ENCODE assay signal across 8 cellular contexts in genomic region chr12:32680787-32681186, GRCh38. TPM values are rescaled to one million over a fixed set of nuclear protein-coding genes. Genes with fewer than 3 reads are reported as not detected.
DNase-seq lines count a peak whose midpoint lies in the region; ATAC-seq, FAIRE-seq and TF ChIP-seq lines count a peak whose summit lies in the region.

No MANE protein-coding gene starts in this region.

- no peak overlapping the region for H4K91ac ChIP-seq in neuronal stem cell (ENCODE audit: low read depth, low read length, poor library complexity)

- H3K4me3 ChIP-seq in HepG2 (replicated peaks in 1 of 3; ENCODE audit: insufficient read depth in 1 of 3, low read depth in 2 of 3, low read length in 3 of 3): peak overlapping the region; percentile 84 to 85 (median 84); a peak in 5 of 6 replicates
- no peak overlapping the region for H3K4me3 ChIP-seq in right lobe of liver
- H3K4me3 ChIP-seq in lower lobe of right lung: peak overlapping the region; percentile 89
- H3K4me3 ChIP-seq in vagina: no peak overlapping the region
- peak overlapping the region in 1 of 2 donors; percentile 92 for H3K4me3 ChIP-seq in neuronal stem cell (ENCODE audit: low read length in 2 of 2)

- no peaks in the 10 kb centered on the region for H4K20me1 ChIP-seq in HepG2 (ENCODE audit: insufficient read depth, low read length)

- no peak overlapping the region for H3K14ac ChIP-seq in neuronal stem cell (ENCODE audit: low read length)

- no peak for TF ChIP-seq RAD21 in HepG2 (CRISPR knock-in tag; IDR thresholded peaks at IDR 0.05)

- no peaks in the 10 kb centered on the region for H3K9me3 Mint-ChIP-seq in activated T-helper 2 cell treated with anti-CD3 and anti-CD28 coated beads, Interferon-gamma antibody, Interleukin-2, Interleukin-4, amounts not matched to agents 10 μg/mL and 5 μg/mL and 100 μg/mL, durations not matched to agents 14 hours and 24 hours and 36 hours

- peaks cover 49% of the 10 kb centered on the region for H3K4me1 ChIP-seq in HepG2 (ENCODE audit: insufficient read depth, low read length)
- peaks cover 0 to 19% (median 6%) of the 10 kb centered on the region in 4 donors for H3K4me1 ChIP-seq in right lobe of liver
- peaks cover 11% of the 10 kb centered on the region for H3K4me1 ChIP-seq in lower lobe of right lung
- H3K4me1 ChIP-seq in vagina: peaks cover 14% of the 10 kb centered on the region
- peaks cover 0 to 5% of the 10 kb centered on the region in 2 donors for H3K4me1 ChIP-seq in neuronal stem cell (ENCODE audit: control insufficient read depth in 2 of 2, insufficient read depth in 1 of 2, low read depth in 1 of 2, low read length in 2 of 2)

- no peak overlapping the region for H2BK15ac ChIP-seq in neuronal stem cell (ENCODE audit: low read length)

- peak overlapping the region; percentile 92 for H3K9ac ChIP-seq in HepG2 (ENCODE audit: insufficient read depth, low read depth, low read length)
- no peak overlapping the region for H3K9ac ChIP-seq in neuronal stem cell (ENCODE audit: low read depth, low read length, poor library complexity)

- no peaks in the 10 kb centered on the region for H3K27me3 Mint-ChIP-seq in activated T-helper 2 cell treated with anti-CD3 and anti-CD28 coated beads, Interferon-gamma antibody, Interleukin-2, Interleukin-4, amounts not matched to agents 10 μg/mL and 5 μg/mL and 100 μg/mL, durations not matched to agents 14 hours and 24 hours and 36 hours (ENCODE audit: low read depth)

- H3K9me3 ChIP-seq in HepG2 (ENCODE audit: low read length): no peaks in the 10 kb centered on the region
- no peaks in the 10 kb centered on the region for H3K9me3 ChIP-seq in right lobe of liver
- no peaks in the 10 kb centered on the region for H3K9me3 ChIP-seq in lower lobe of right lung
- H3K9me3 ChIP-seq in vagina: no peaks in the 10 kb centered on the region
- no peaks in the 10 kb centered on the region for H3K9me3 ChIP-seq in neuronal stem cell (replicated peaks in 1 of 2; ENCODE audit: control insufficient read depth in 2 of 2, insufficient read depth in 1 of 2, low read depth in 1 of 2, low read length in 2 of 2)

- peak overlapping the region; percentile 92 for H3K27ac ChIP-seq in HepG2 (ENCODE audit: extremely low read length, insufficient read depth, low read length)
- H3K27ac ChIP-seq in right lobe of liver: no peak overlapping the region
- H3K27ac ChIP-seq in lower lobe of right lung: peak overlapping the region; percentile 91
- H3K27ac ChIP-seq in vagina: peak overlapping the region; percentile 87
- H3K27ac ChIP-seq in neuronal stem cell (replicated peaks; ENCODE audit: low read length): no peak overlapping the region

- no peak for TF ChIP-seq POLR2A in HepG2 (IDR thresholded peaks at IDR 0.05; ENCODE audit: insufficient read depth in 1 of 2, low read depth in 2 of 2, low read length in 2 of 2)
- no peak for TF ChIP-seq POLR2A in right lobe of liver (IDR thresholded peaks at IDR 0.05)
- no peak for TF ChIP-seq POLR2A in vagina (IDR thresholded peaks at IDR 0.05)

- H3K18ac ChIP-seq in neuronal stem cell (ENCODE audit: low read length): no peak overlapping the region

- peaks cover 27% of the 10 kb centered on the region for H3K4me1 Mint-ChIP-seq in activated T-helper 2 cell treated with anti-CD3 and anti-CD28 coated beads, Interferon-gamma antibody, Interleukin-2, Interleukin-4, amounts not matched to agents 10 μg/mL and 5 μg/mL and 100 μg/mL, durations not matched to agents 14 hours and 24 hours and 36 hours (ENCODE audit: low read depth)

- no peak for DNase-seq in HepG2 (ENCODE audit: low spot score)
- DNase-seq in right lobe of liver: no peak
- no peak for DNase-seq in activated T-helper 2 cell treated with anti-CD3 and anti-CD28 coated beads, Interferon-gamma antibody, Interleukin-2, Interleukin-4, amounts not matched to agents 10 μg/mL and 5 μg/mL and 100 μg/mL, durations not matched to agents 14 hours and 24 hours and 36 hours (ENCODE audit: low spot score)
- no peak for DNase-seq in lower lobe of right lung
- no peak for DNase-seq in vagina (ENCODE audit: extremely low spot score in 2 of 2)
- DNase-seq in medulla oblongata (ENCODE audit: extremely low spot score): no peak
- no peak for DNase-seq in D341Med (ENCODE audit: low spot score)
- no peak for DNase-seq in neuronal stem cell (ENCODE audit: low spot score)

- no peak overlapping the region for H3K4ac ChIP-seq in neuronal stem cell (ENCODE audit: low read length)

- H3K4me2 ChIP-seq in HepG2 (ENCODE audit: low read depth, low read length) (peak overlapping the region; percentile 76), neuronal stem cell (ENCODE audit: insufficient read depth, low read length, poor library complexity, severe bottlenecking) (no peak overlapping the region)

- in situ Hi-C loops in HepG2 (cut with HindIII; ENCODE audit: extremely low pct_ligation_motif_present, low pct_unique_long_range_greater_than_20kb): no loop called here

- H2BK12ac ChIP-seq in neuronal stem cell (ENCODE audit: low read length): no peak overlapping the region

- no peaks in the 10 kb centered on the region; a peak in 1 of 5 replicates for H3K27me3 ChIP-seq in HepG2 (ENCODE audit: control insufficient read depth in 1 of 2, insufficient read depth in 2 of 2, low read length in 2 of 2)
- no peaks in the 10 kb centered on the region for H3K27me3 ChIP-seq in right lobe of liver
- no peaks in the 10 kb centered on the region for H3K27me3 ChIP-seq in lower lobe of right lung (ENCODE audit: low read depth)
- no peaks in the 10 kb centered on the region for H3K27me3 ChIP-seq in vagina
- no peaks in the 10 kb centered on the region for H3K27me3 ChIP-seq in neuronal stem cell (ENCODE audit: control insufficient read depth in 3 of 3, insufficient read depth in 3 of 3, low read depth in 1 of 3, low read length in 3 of 3)

- intact Hi-C loops in HepG2 (cut with micrococcal nuclease; ENCODE audit: unreplicated experiment): no loop called here
- intact Hi-C loops in right lobe of liver (cut with DNase I): no loop called here
- intact Hi-C loops in activated T-helper 2 cell treated with anti-CD3 and anti-CD28 coated beads, Interferon-gamma antibody, Interleukin-2, Interleukin-4, amounts not matched to agents 10 μg/mL and 5 μg/mL and 100 μg/mL, durations not matched to agents 14 hours and 24 hours and 36 hours (cut with micrococcal nuclease): no loop called here
- intact Hi-C loops in lower lobe of right lung (cut with DNase I): no loop called here
- intact Hi-C loops in vagina (cut with DNase I): no loop called here

- CTCF ChIA-PET in HepG2 (lab: Yijun Ruan, JAX; ENCODE audit: low intra/inter-chr PET ratio, low total read pairs): no interaction called here

- no peak overlapping the region for H3K23ac ChIP-seq in neuronal stem cell (ENCODE audit: low read depth, low read length, poor library complexity)

- H2BK120ac ChIP-seq in neuronal stem cell (ENCODE audit: low read depth, low read length): no peak overlapping the region

- no peak overlapping the region for H2BK5ac ChIP-seq in neuronal stem cell (ENCODE audit: low read length)

- H3K36me3 Mint-ChIP-seq in activated T-helper 2 cell treated with anti-CD3 and anti-CD28 coated beads, Interferon-gamma antibody, Interleukin-2, Interleukin-4, amounts not matched to agents 10 μg/mL and 5 μg/mL and 100 μg/mL, durations not matched to agents 14 hours and 24 hours and 36 hours (ENCODE audit: low read depth): peaks cover 33% of the 10 kb centered on the region

- peaks cover 9% of the 10 kb centered on the region for H3K79me1 ChIP-seq in neuronal stem cell (ENCODE audit: low read depth, low read length)

- H2AK5ac ChIP-seq in neuronal stem cell (ENCODE audit: low read depth, low read length): no peak overlapping the region

- no peak for FAIRE-seq in HepG2 (lab: Jason Lieb, UNC)

- BruUV-seq in HepG2 (replicated peaks; lab: Mats Ljungman, UMichigan): no TSS peak

- POLR2A ChIA-PET in HepG2 (lab: Yijun Ruan, JAX): interaction anchor here (1.8 kb wide), 1 partner anchor 74 kb away, joined by 4 read pairs; the partner anchor contains the start of gene YARS2

- H3K36me3 ChIP-seq in HepG2 (replicated peaks in 1 of 2; ENCODE audit: control insufficient read depth in 1 of 2, insufficient read depth in 2 of 2, low read length in 2 of 2) (peaks cover 0 to 7% of the 10 kb centered on the region in 2 experiments; a peak in 1 of 5 replicates), right lobe of liver (no peaks in the 10 kb centered on the region), lower lobe of right lung (no peaks in the 10 kb centered on the region), vagina (no peaks in the 10 kb centered on the region), neuronal stem cell (replicated peaks in 1 of 2; ENCODE audit: control insufficient read depth in 2 of 2, insufficient read depth in 2 of 2, low read length in 2 of 2) (peaks cover 0 to 30% of the 10 kb centered on the region in 2 donors)

- H2AFZ ChIP-seq in HepG2 (ENCODE audit: low read length): no peak overlapping the region
- H2AFZ ChIP-seq in neuronal stem cell (ENCODE audit: low read length): no peak overlapping the region

- peak overlapping the region; percentile 93 for H3K4me3 Mint-ChIP-seq in activated T-helper 2 cell treated with anti-CD3 and anti-CD28 coated beads, Interferon-gamma antibody, Interleukin-2, Interleukin-4, amounts not matched to agents 10 μg/mL and 5 μg/mL and 100 μg/mL, durations not matched to agents 14 hours and 24 hours and 36 hours (ENCODE audit: low read depth)

- H4K8ac ChIP-seq in neuronal stem cell (ENCODE audit: low read depth, low read length): no peak overlapping the region

- TF ChIP-seq EP300 in HepG2 (IDR thresholded peaks at IDR 0.05; ENCODE audit: low read depth in 2 of 2, low read length in 2 of 2): no peak
- TF ChIP-seq EP300 in HepG2 (CRISPR knock-in tag; IDR thresholded peaks at IDR 0.05; ENCODE audit: borderline replicate concordance): no peak

- ATAC-seq in HepG2 (no peak), right lobe of liver (no peak), lower lobe of right lung (no peak)

- peaks cover 54% of the 10 kb centered on the region for H3K79me2 ChIP-seq in HepG2 (ENCODE audit: insufficient read depth, low read length)

- TF ChIP-seq CTCF in HepG2 (CRISPR knock-in tag; IDR thresholded peaks at IDR 0.05) (no peak), right lobe of liver (IDR thresholded peaks at IDR 0.05) (no peak), lower lobe of right lung (IDR thresholded peaks at IDR 0.05) (no peak), vagina (IDR thresholded peaks at IDR 0.05) (no peak)

- H3K27ac Mint-ChIP-seq in activated T-helper 2 cell treated with anti-CD3 and anti-CD28 coated beads, Interferon-gamma antibody, Interleukin-2, Interleukin-4, amounts not matched to agents 10 μg/mL and 5 μg/mL and 100 μg/mL, durations not matched to agents 14 hours and 24 hours and 36 hours: peak overlapping the region; percentile 80

RNA-seq across cellular contexts. Expression of gene DNM1L, which starts 1.7 kb away (rescaled TPM):
- total RNA-seq in HepG2 (2016; rRNA removed; fragmentation: Illumina TruSeq; extraction: Trizol): 65.8 and 81.5 TPM in 2 replicates
- total RNA-seq in HepG2 (2016; cell fraction: cytosol; rRNA removed; fragmentation: Illumina TruSeq; extraction: Trizol; ENCODE audit: low read depth): 16.4 and 16.7 TPM in 2 replicates
- 66.9 and 77.1 TPM in 2 replicates for total RNA-seq in HepG2 (2016; cell fraction: insoluble cytoplasmic fraction; rRNA removed; fragmentation: Illumina TruSeq; extraction: Trizol)
- 33.0 and 34.1 TPM in 2 replicates for total RNA-seq in HepG2 (2016; cell fraction: membrane; rRNA removed; fragmentation: Illumina TruSeq; extraction: Trizol)
- 93.6 and 102 TPM in 2 replicates for total RNA-seq in HepG2 (2016; cell fraction: nucleus; rRNA removed; fragmentation: Illumina TruSeq; extraction: Trizol)
- polyA plus RNA-seq in HepG2 (2011; rRNA removed): 27.6 and 35.9 TPM in 2 replicates
- polyA plus RNA-seq in HepG2 (2011; cell fraction: cytosol; rRNA removed): 17.1 and 19.6 TPM in 2 replicates
- 45.6 and 50.3 TPM in 2 replicates for polyA plus RNA-seq in HepG2 (2011; cell fraction: nucleus; rRNA removed)
- 31.7 and 34.0 TPM in 2 replicates for polyA plus RNA-seq in HepG2 (2012)
- polyA plus RNA-seq in HepG2 (2016; cell fraction: cytosol; fragmentation: Illumina TruSeq; extraction: Trizol; ENCODE audit: low read depth): 7.5 and 7.7 TPM in 2 replicates
- polyA plus RNA-seq in HepG2 (2016; cell fraction: insoluble cytoplasmic fraction; fragmentation: Illumina TruSeq; extraction: Trizol; ENCODE audit: low read depth): 55.5 and 58.0 TPM in 2 replicates
- 14.1 and 16.7 TPM in 2 replicates for polyA plus RNA-seq in HepG2 (2016; cell fraction: membrane; fragmentation: Illumina TruSeq; extraction: Trizol; ENCODE audit: low read depth)
- polyA plus RNA-seq in HepG2 (2016; cell fraction: nucleus; fragmentation: Illumina TruSeq; extraction: Trizol; ENCODE audit: insufficient read depth, low read depth): 101 and 106 TPM in 2 replicates
- polyA minus RNA-seq in HepG2 (2011; rRNA and poly(A)+ RNA removed; ENCODE audit: low replicate concordance): 27.7 and 48.7 TPM in 2 replicates
- 21.5 and 25.1 TPM in 2 replicates for polyA minus RNA-seq in HepG2 (2011; cell fraction: cytosol; rRNA and poly(A)+ RNA removed)
- 142 and 152 TPM in 2 replicates for polyA minus RNA-seq in HepG2 (2011; cell fraction: nucleus; rRNA and poly(A)+ RNA removed)
- total RNA-seq in right lobe of liver: 10 to 100 TPM; 10.2 to 26.1 (median 21.1) TPM
- total RNA-seq in activated T-helper 2 cell treated with anti-CD3 and anti-CD28 coated beads, Interferon-gamma antibody, Interleukin-2, Interleukin-4, amounts not matched to agents 10 μg/mL and 5 μg/mL and 100 μg/mL, durations not matched to agents 14 hours and 24 hours and 36 hours: 97.5 and 108 TPM in 2 replicates
- total RNA-seq in lower lobe of right lung: 40.9 TPM
- total RNA-seq in vagina: 81.8 TPM
- 55.3 TPM for polyA plus RNA-seq in neuronal stem cell (2013, experiment 1 of 2)
- 54.7 TPM for polyA plus RNA-seq in neuronal stem cell (2013, experiment 2 of 2)

Comparison
In these comparisons a context has a peak if more than half of its experiments do, and no peak if none do; other contexts are left out.
1. H3K27ac ChIP-seq: peak in HepG2 (single experiment), lower lobe of right lung (single experiment) and vagina (single experiment); none in right lobe of liver (0 of 3) and neuronal stem cell (single experiment).
2. H3K4me3 ChIP-seq: peak in HepG2 (3 of 3) and lower lobe of right lung (single experiment); none in right lobe of liver (0 of 3) and vagina (0 of 2).